33 cellular contexts compared by ENCODE assay signal in genomic region chr6:54706844-54707243, GRCh38.
"Had no signal": no experiment of that assay in that cellular context is flagged by ENCODE, and none has a peak within 500 bp of the region (broad histone marks: within the 10 kb centered on the region; RNA-seq: fewer than 3 reads in every experiment).

No MANE protein-coding gene starts in this region.

- H3K4me3 Mint-ChIP-seq: activated CD4-positive, alpha-beta memory T cell treated with anti-CD3 and anti-CD28 coated beads, Interleukin-2, amount 10 ng/mL, durations not matched to agents 7 days and 5 days; activated CD4-positive, alpha-beta T cell treated with anti-CD3 and anti-CD28 coated beads for 36 hours; activated CD4-positive, alpha-beta T cell treated with anti-CD3 and anti-CD28 coated beads, Interleukin-2, amount 10 ng/mL, durations not matched to agents 7 days and 5 days; activated CD8-positive, alpha-beta memory T cell treated with anti-CD3 and anti-CD28 coated beads, Interleukin-2, amount 10 ng/mL, durations not matched to agents 7 days and 5 days; activated CD8-positive, alpha-beta T cell treated with anti-CD3 and anti-CD28 coated beads, Interleukin-2, amount 10 ng/mL, durations not matched to agents 7 days and 5 days; activated naive CD4-positive, alpha-beta T cell treated with anti-CD3 and anti-CD28 coated beads, Interleukin-2, amount 10 ng/mL, durations not matched to agents 7 days and 5 days; activated naive CD4-positive, alpha-beta T cell treated with anti-CD3 and anti-CD28 coated beads, Interleukin-2, amount 50 U/mL, for 24 hours; activated naive CD8-positive, alpha-beta T cell; activated naive CD8-positive, alpha-beta T cell treated with anti-CD3 and anti-CD28 coated beads, Interleukin-2, amount 10 ng/mL, durations not matched to agents 7 days and 5 days; activated naive CD8-positive, alpha-beta T cell treated with anti-CD3 and anti-CD28 coated beads, Interleukin-2, amount 50 U/mL, for 24 hours; activated T-cell treated with anti-CD3 and anti-CD28 coated beads, Interleukin-2, amount 50 U/mL, for 24 hours; brain; T-helper 1 cell treated with Interleukin-12 subunit alpha and Interleukin-12 subunit beta and Interleukin-4 antibody, amounts not matched to agents 30 μg/mL and 1 μg/mL, for 36 hours; T-helper 2 cell treated with Interferon-gamma antibody and Interleukin-4, amounts not matched to agents 5 μg/mL and 100 μg/mL, for 36 hours had no signal

- DNase-seq: activated CD4-positive, alpha-beta memory T cell treated with anti-CD3 and anti-CD28 coated beads, Interleukin-2, amount 10 ng/mL, durations not matched to agents 7 days and 5 days; activated CD4-positive, alpha-beta T cell treated with anti-CD3 and anti-CD28 coated beads for 1 hour; activated CD4-positive, alpha-beta T cell treated with anti-CD3 and anti-CD28 coated beads for 36 hours; activated CD4-positive, alpha-beta T cell treated with anti-CD3 and anti-CD28 coated beads for 48 hours; activated CD4-positive, alpha-beta T cell treated with anti-CD3 and anti-CD28 coated beads, Interleukin-2, amount 10 ng/mL, durations not matched to agents 7 days and 5 days; activated CD4-positive, alpha-beta T cell treated with anti-CD3 and anti-CD28 coated beads, Interleukin-2, amount 50 U/mL, for 48 hours; activated CD4-positive, CD25-positive, alpha-beta regulatory T cell; activated CD8-positive, alpha-beta memory T cell treated with anti-CD3 and anti-CD28 coated beads for 24 hours; activated CD8-positive, alpha-beta memory T cell treated with anti-CD3 and anti-CD28 coated beads, Interleukin-2, amount 10 ng/mL, durations not matched to agents 7 days and 5 days; activated CD8-positive, alpha-beta memory T cell treated with anti-CD3 and anti-CD28 coated beads, Interleukin-2, amount 50 U/mL, for 48 hours; activated CD8-positive, alpha-beta T cell treated with anti-CD3 and anti-CD28 coated beads, Interleukin-2, amount 10 ng/mL, durations not matched to agents 7 days and 5 days; activated effector memory CD4-positive, alpha-beta T cell treated with Interleukin-2 at 50 U/mL for 16 hours; activated gamma-delta T cell; activated naive CD4-positive, alpha-beta T cell treated with anti-CD3 and anti-CD28 coated beads, Interleukin-2, amount 10 ng/mL, durations not matched to agents 7 days and 5 days; activated naive CD4-positive, alpha-beta T cell treated with Interleukin-2 at 50 U/mL for 16 hours; activated naive CD8-positive, alpha-beta T cell treated with anti-CD3 and anti-CD28 coated beads, Interleukin-2, amount 10 ng/mL, durations not matched to agents 7 days and 5 days; activated naive CD8-positive, alpha-beta T cell treated with anti-CD3 and anti-CD28 coated beads, Interleukin-2, amount 50 U/mL, for 24 hours; activated T-cell treated with anti-CD3 and anti-CD28 coated beads, Interleukin-2, amount 50 U/mL, for 24 hours; activated T-cell treated with anti-CD3 and anti-CD28 coated beads, Interleukin-2, amount 50 U/mL, for 48 hours; amygdala; anterior cingulate cortex; central memory CD4-positive, alpha-beta T cell; T-helper 2 cell; T-helper 9 cell had no signal

- H3K27me3 Mint-ChIP-seq: activated CD4-positive, alpha-beta memory T cell treated with anti-CD3 and anti-CD28 coated beads, Interleukin-2, amount 10 ng/mL, durations not matched to agents 7 days and 5 days; activated CD4-positive, alpha-beta T cell treated with anti-CD3 and anti-CD28 coated beads for 36 hours; activated CD4-positive, alpha-beta T cell treated with anti-CD3 and anti-CD28 coated beads, Interleukin-2, amount 10 ng/mL, durations not matched to agents 7 days and 5 days; activated CD8-positive, alpha-beta memory T cell treated with anti-CD3 and anti-CD28 coated beads, Interleukin-2, amount 10 ng/mL, durations not matched to agents 7 days and 5 days; activated naive CD4-positive, alpha-beta T cell treated with anti-CD3 and anti-CD28 coated beads, Interleukin-2, amount 10 ng/mL, durations not matched to agents 7 days and 5 days; activated naive CD4-positive, alpha-beta T cell treated with anti-CD3 and anti-CD28 coated beads, Interleukin-2, amount 50 U/mL, for 24 hours; activated naive CD8-positive, alpha-beta T cell; activated naive CD8-positive, alpha-beta T cell treated with anti-CD3 and anti-CD28 coated beads, Interleukin-2, amount 10 ng/mL, durations not matched to agents 7 days and 5 days; activated naive CD8-positive, alpha-beta T cell treated with anti-CD3 and anti-CD28 coated beads, Interleukin-2, amount 50 U/mL, for 24 hours; activated T-cell treated with anti-CD3 and anti-CD28 coated beads, Interleukin-2, amount 50 U/mL, for 24 hours; brain had no signal

- H3K9me3 Mint-ChIP-seq: activated CD4-positive, alpha-beta memory T cell treated with anti-CD3 and anti-CD28 coated beads, Interleukin-2, amount 10 ng/mL, durations not matched to agents 7 days and 5 days; activated CD4-positive, alpha-beta T cell treated with anti-CD3 and anti-CD28 coated beads, Interleukin-2, amount 10 ng/mL, durations not matched to agents 7 days and 5 days; activated naive CD4-positive, alpha-beta T cell treated with anti-CD3 and anti-CD28 coated beads, Interleukin-2, amount 10 ng/mL, durations not matched to agents 7 days and 5 days; activated naive CD4-positive, alpha-beta T cell treated with anti-CD3 and anti-CD28 coated beads, Interleukin-2, amount 50 U/mL, for 24 hours; activated naive CD8-positive, alpha-beta T cell treated with anti-CD3 and anti-CD28 coated beads, Interleukin-2, amount 10 ng/mL, durations not matched to agents 7 days and 5 days; activated T-helper 2 cell treated with anti-CD3 and anti-CD28 coated beads, Interferon-gamma antibody, Interleukin-2, Interleukin-4, amounts not matched to agents 10 μg/mL and 5 μg/mL and 100 μg/mL, durations not matched to agents 14 hours and 24 hours and 36 hours; brain; T-helper 1 cell treated with Interleukin-12 subunit alpha and Interleukin-12 subunit beta and Interleukin-4 antibody, amounts not matched to agents 30 μg/mL and 1 μg/mL, for 36 hours; T-helper 2 cell treated with Interferon-gamma antibody and Interleukin-4, amounts not matched to agents 5 μg/mL and 100 μg/mL, for 36 hours had no signal

- H3K36me3 ChIP-seq: ascending aorta had no signal

- H3K27ac Mint-ChIP-seq: activated CD4-positive, alpha-beta memory T cell treated with anti-CD3 and anti-CD28 coated beads, Interleukin-2, amount 10 ng/mL, durations not matched to agents 7 days and 5 days; activated CD4-positive, alpha-beta T cell treated with anti-CD3 and anti-CD28 coated beads for 36 hours; activated CD4-positive, alpha-beta T cell treated with anti-CD3 and anti-CD28 coated beads, Interleukin-2, amount 10 ng/mL, durations not matched to agents 7 days and 5 days; activated CD8-positive, alpha-beta memory T cell treated with anti-CD3 and anti-CD28 coated beads, Interleukin-2, amount 10 ng/mL, durations not matched to agents 7 days and 5 days; activated CD8-positive, alpha-beta T cell treated with anti-CD3 and anti-CD28 coated beads, Interleukin-2, amount 10 ng/mL, durations not matched to agents 7 days and 5 days; activated naive CD4-positive, alpha-beta T cell treated with anti-CD3 and anti-CD28 coated beads, Interleukin-2, amount 10 ng/mL, durations not matched to agents 7 days and 5 days; activated naive CD4-positive, alpha-beta T cell treated with anti-CD3 and anti-CD28 coated beads, Interleukin-2, amount 50 U/mL, for 24 hours; activated naive CD8-positive, alpha-beta T cell; activated naive CD8-positive, alpha-beta T cell treated with anti-CD3 and anti-CD28 coated beads, Interleukin-2, amount 10 ng/mL, durations not matched to agents 7 days and 5 days; activated naive CD8-positive, alpha-beta T cell treated with anti-CD3 and anti-CD28 coated beads, Interleukin-2, amount 50 U/mL, for 24 hours; activated T-cell treated with anti-CD3 and anti-CD28 coated beads, Interleukin-2, amount 50 U/mL, for 24 hours; activated T-helper 2 cell treated with anti-CD3 and anti-CD28 coated beads, Interferon-gamma antibody, Interleukin-2, Interleukin-4, amounts not matched to agents 10 μg/mL and 5 μg/mL and 100 μg/mL, durations not matched to agents 14 hours and 24 hours and 36 hours; brain; T-helper 1 cell treated with Interleukin-12 subunit alpha and Interleukin-12 subunit beta and Interleukin-4 antibody, amounts not matched to agents 30 μg/mL and 1 μg/mL, for 36 hours; T-helper 2 cell treated with Interferon-gamma antibody and Interleukin-4, amounts not matched to agents 5 μg/mL and 100 μg/mL, for 36 hours had no signal

- ATAC-seq: activated CD4-positive, alpha-beta T cell treated with anti-CD3 and anti-CD28 coated beads for 36 hours; activated CD4-positive, CD25-positive, alpha-beta regulatory T cell treated with anti-CD3 and anti-CD28 coated beads, Interleukin-2, amount 50 U/mL, for 24 hours; activated CD8-positive, alpha-beta memory T cell treated with anti-CD3 and anti-CD28 coated beads, Interleukin-2, amount 10 ng/mL, durations not matched to agents 7 days and 5 days; activated CD8-positive, alpha-beta T cell treated with anti-CD3 and anti-CD28 coated beads, Interleukin-2, amount 10 ng/mL, durations not matched to agents 7 days and 5 days; activated naive CD8-positive, alpha-beta T cell treated with anti-CD3 and anti-CD28 coated beads, Interleukin-2, amount 50 U/mL, for 24 hours had no signal

- H3K4me1 Mint-ChIP-seq: activated CD4-positive, alpha-beta memory T cell treated with anti-CD3 and anti-CD28 coated beads, Interleukin-2, amount 10 ng/mL, durations not matched to agents 7 days and 5 days; activated CD4-positive, alpha-beta T cell treated with anti-CD3 and anti-CD28 coated beads for 36 hours; activated CD4-positive, alpha-beta T cell treated with anti-CD3 and anti-CD28 coated beads, Interleukin-2, amount 10 ng/mL, durations not matched to agents 7 days and 5 days; activated CD8-positive, alpha-beta memory T cell treated with anti-CD3 and anti-CD28 coated beads, Interleukin-2, amount 10 ng/mL, durations not matched to agents 7 days and 5 days; activated naive CD4-positive, alpha-beta T cell treated with anti-CD3 and anti-CD28 coated beads, Interleukin-2, amount 10 ng/mL, durations not matched to agents 7 days and 5 days; activated naive CD4-positive, alpha-beta T cell treated with anti-CD3 and anti-CD28 coated beads, Interleukin-2, amount 50 U/mL, for 24 hours; activated naive CD8-positive, alpha-beta T cell treated with anti-CD3 and anti-CD28 coated beads, Interleukin-2, amount 10 ng/mL, durations not matched to agents 7 days and 5 days; activated naive CD8-positive, alpha-beta T cell treated with anti-CD3 and anti-CD28 coated beads, Interleukin-2, amount 50 U/mL, for 24 hours had no signal

- H3K27ac ChIP-seq: ascending aorta, VCaP had no signal

- H3K4me3 ChIP-seq: ascending aorta had no signal

- H3K9me3 ChIP-seq: ascending aorta had no signal

- H3K27me3 ChIP-seq: ascending aorta had no signal

- H3K4me1 ChIP-seq: ascending aorta had no signal

- H3K36me3 Mint-ChIP-seq: activated CD8-positive, alpha-beta memory T cell treated with anti-CD3 and anti-CD28 coated beads, Interleukin-2, amount 10 ng/mL, durations not matched to agents 7 days and 5 days; activated naive CD4-positive, alpha-beta T cell treated with anti-CD3 and anti-CD28 coated beads, Interleukin-2, amount 10 ng/mL, durations not matched to agents 7 days and 5 days; activated naive CD4-positive, alpha-beta T cell treated with anti-CD3 and anti-CD28 coated beads, Interleukin-2, amount 50 U/mL, for 24 hours; activated naive CD8-positive, alpha-beta T cell; activated naive CD8-positive, alpha-beta T cell treated with anti-CD3 and anti-CD28 coated beads, Interleukin-2, amount 10 ng/mL, durations not matched to agents 7 days and 5 days; brain had no signal
